ENCODE assay signal across 38 cellular contexts in genomic region chr5:141906517-141906916, GRCh38. TPM values are rescaled to one million over a fixed set of nuclear protein-coding genes. Genes with fewer than 3 reads are reported as not detected.
DNase-seq lines count a peak whose midpoint lies in the region; ATAC-seq, FAIRE-seq and TF ChIP-seq lines count a peak whose summit lies in the region.
"Had no signal": no experiment of that assay in that cellular context is flagged by ENCODE, and none has a peak within 500 bp of the region (broad histone marks: within the 10 kb centered on the region; RNA-seq: fewer than 3 reads in every experiment).

No MANE protein-coding gene starts in this region.

- H3K9me1 ChIP-seq in K562 (ENCODE audit: control insufficient read depth, insufficient read depth, low read length), result no peaks in the 10 kb centered on the region

- H3K27ac Mint-ChIP-seq in T-helper 17 cell (no peak overlapping the region), glutamatergic neuron (ENCODE audit: unreplicated experiment) (no peak overlapping the region)
- H3K27ac Mint-ChIP-seq: B cell; CD4-positive, alpha-beta memory T cell; CD4-positive, alpha-beta T cell; CD4-positive, CD25-positive, alpha-beta regulatory T cell; CD8-positive, alpha-beta memory T cell; CD8-positive, alpha-beta T cell had no signal

- H3K36me3 Mint-ChIP-seq in T-helper 17 cell (ENCODE audit: low read depth), result peaks cover 2% of the 10 kb centered on the region
- H3K36me3 Mint-ChIP-seq in glutamatergic neuron (ENCODE audit: unreplicated experiment), result no peaks in the 10 kb centered on the region
- H3K36me3 Mint-ChIP-seq: CD14-positive monocyte; CD4-positive, alpha-beta memory T cell; CD4-positive, CD25-positive, alpha-beta regulatory T cell; CD8-positive, alpha-beta T cell had no signal

- in situ Hi-C loops in K562 (cut with MboI), result no loop called here

- peaks cover 3% of the 10 kb centered on the region for H3K9me3 Mint-ChIP-seq in glutamatergic neuron (ENCODE audit: unreplicated experiment)
- H3K9me3 Mint-ChIP-seq: CD4-positive, alpha-beta T cell; CD8-positive, alpha-beta memory T cell; CD8-positive, alpha-beta T cell had no signal

- 33% methylated on average over 1 of the region's 1 CpG for WGBS in K562 (ENCODE audit: insufficient coverage, low coverage, missing lambda C conversion rate)

- H3K27me3 Mint-ChIP-seq in T-helper 17 cell (peaks cover 18% of the 10 kb centered on the region), glutamatergic neuron (ENCODE audit: unreplicated experiment) (no peaks in the 10 kb centered on the region)

- CTCF ChIA-PET in HEK293 (lab: Yijun Ruan, JAX), result interaction anchor here (0.7 to 2.6 kb wide), 5 partner anchors 9 to 681 kb away, joined by 3 to 7 read pairs (median 3); no protein-coding TSS in a partner anchor
- CTCF ChIA-PET in K562 (lab: Yijun Ruan, JAX; ENCODE audit: low intra/inter-chr PET ratio), result no interaction called here

- H3K36me3 ChIP-seq in HEK293 (ENCODE audit: control insufficient read depth in 2 of 2, insufficient read depth in 1 of 2, low read length in 2 of 2), result no peaks in the 10 kb centered on the region
- no peaks in the 10 kb centered on the region for H3K36me3 ChIP-seq in K562 (ENCODE audit: control insufficient read depth, insufficient read depth, low read length)
- no peaks in the 10 kb centered on the region for H3K36me3 ChIP-seq in vagina
- H3K36me3 ChIP-seq: BE2C; BLaER1; BLaER1 treated with 17β-estradiol and CSF1 and Interleukin-3, amounts not matched to agents 10 nM and 100 nM had no signal

- FAIRE-seq in K562 (lab: Jason Lieb, UNC), result no peak
- FAIRE-seq: A204.1, A549, D721Med had no signal

- TF ChIP-seq POLR2A in K562 (conservative IDR thresholded peaks at IDR 0.05), result no peak
- no peak for TF ChIP-seq POLR2A in vagina (IDR thresholded peaks at IDR 0.05)

- H3K4me2 ChIP-seq in K562 (ENCODE audit: insufficient read depth, low read length), result peak overlapping the region; percentile 25; the same call in 1 of the 2 replicates
- H3K4me2 ChIP-seq: A549, BLaER1 had no signal

- H3K4me3 ChIP-seq in HEK293 (ENCODE audit: low read depth, low read length) (no peak overlapping the region), K562 (no peak overlapping the region), vagina (no peak overlapping the region)
- H3K4me3 ChIP-seq: A549; BLaER1; BLaER1 treated with 17β-estradiol and CSF1 and Interleukin-3, amounts not matched to agents 10 nM and 100 nM had no signal

- no peaks in the 10 kb centered on the region for H3K79me2 ChIP-seq in K562 (ENCODE audit: control insufficient read depth, insufficient read depth, low read length)

- no TSS peak for BruUV-seq in K562 (replicated peaks; lab: Mats Ljungman, UMichigan)

- H3K27ac ChIP-seq in HEK293 (ENCODE audit: extremely low read depth, low read depth, low read length) (no peak overlapping the region), K562 (ENCODE audit: extremely low read depth, low read depth, low read length) (no peak overlapping the region), vagina (no peak overlapping the region)
- H3K27ac ChIP-seq: 22Rv1; A549; BLaER1; BLaER1 treated with 17β-estradiol and CSF1 and Interleukin-3, amounts not matched to agents 10 nM and 100 nM; C4-2B had no signal

- no peaks in the 10 kb centered on the region for H3K9me3 ChIP-seq in HEK293 (ENCODE audit: control insufficient read depth, insufficient read depth, low read depth, low read length)
- no peaks in the 10 kb centered on the region for H3K9me3 ChIP-seq in T-helper 17 cell (ENCODE audit: control insufficient read depth, low read length, poor library complexity, severe bottlenecking)
- H3K9me3 ChIP-seq in K562 (replicated peaks; ENCODE audit: control insufficient read depth, insufficient read depth, low read depth, low read length), result no peaks in the 10 kb centered on the region
- H3K9me3 ChIP-seq in vagina, result no peaks in the 10 kb centered on the region
- H3K9me3 ChIP-seq: BE2C had no signal

- DNase-seq in T-helper 17 cell (no peak), K562 (ENCODE audit: extremely low read depth in 1 of 4, low spot score in 3 of 4) (no peak), glutamatergic neuron (no peak), NCI-H146 (lab: John Stamatoyannopoulos, UW) (no peak), vagina (ENCODE audit: extremely low spot score in 2 of 2) (no peak)
- DNase-seq: 8988T; ACHN; AML-193; BE2C; C1 segment of cervical spinal cord; Caco-2; Calu3; CD4-positive, alpha-beta memory T cell; CD4-positive, alpha-beta T cell; CD4-positive, CD25-positive, alpha-beta regulatory T cell; CD8-positive, alpha-beta memory T cell; CD8-positive, alpha-beta T cell; COR-L47; DMS 273 treated with DMSO at 0.1 percent for 48 hours; DMS153; DMS53; DMS79; DMS79 treated with DMSO at 0.1 percent for 48 hours; DND-41; EL had no signal

- TF ChIP-seq EP300 in K562 (IDR thresholded peaks at IDR 0.05; ENCODE audit: low read length), result no peak

- POLR2A ChIA-PET in HEK293 (lab: Yijun Ruan, JAX), result interaction anchor here (0.9 to 1.0 kb wide), 2 partner anchors 9 to 17 kb away, joined by 3 to 4 read pairs; partner anchors contain the start of gene DELE1
- POLR2A ChIA-PET in K562 (lab: Yijun Ruan, JAX), result interaction anchor here (0.6 to 1.5 kb wide), 5 partner anchors 10 to 17 kb away, joined by 3 to 5 read pairs (median 4); partner anchors contain the start of gene DELE1

- intact Hi-C loops in K562 (cut with micrococcal nuclease), result no loop called here
- intact Hi-C loops in vagina (cut with DNase I), result no loop called here

- no peak overlapping the region for H2AFZ ChIP-seq in K562 (ENCODE audit: low read depth, low read length)

- ATAC-seq in T-helper 17 cell, result no peak
- no peak for ATAC-seq in K562
- ATAC-seq: A549; CD8-positive, alpha-beta T cell had no signal

- H4K20me1 ChIP-seq in K562 (replicated peaks; ENCODE audit: control insufficient read depth, insufficient read depth, low read length), result no peaks in the 10 kb centered on the region
- H4K20me1 ChIP-seq: BLaER1; BLaER1 treated with 17β-estradiol and CSF1 and Interleukin-3, amounts not matched to agents 10 nM and 100 nM had no signal

- TF ChIP-seq CTCF in HEK293 (tag by site-specific recombination; IDR thresholded peaks at IDR 0.05), result no peak
- TF ChIP-seq CTCF in K562 (IDR thresholded peaks at IDR 0.05 in 2 of 3, conservative IDR thresholded peaks at IDR 0.05 in 1 of 3; ENCODE audit: insufficient read depth in 2 of 3, low read depth in 1 of 3, low read length in 3 of 3), result no peak
- no peak for TF ChIP-seq CTCF in glutamatergic neuron (IDR thresholded peaks at IDR 0.05; ENCODE audit: partially characterized antibody, unreplicated experiment)
- no peak for TF ChIP-seq CTCF in vagina (IDR thresholded peaks at IDR 0.05)

- peaks cover 2% of the 10 kb centered on the region; the same call in 1 of the 2 replicates for H3K4me1 ChIP-seq in HEK293 (ENCODE audit: control insufficient read depth, insufficient read depth, low read length)
- H3K4me1 ChIP-seq in K562 (replicated peaks in 1 of 2; ENCODE audit: control insufficient read depth in 2 of 2, insufficient read depth in 2 of 2, low read length in 2 of 2), result peaks cover 15 to 18% of the 10 kb centered on the region in 2 experiments
- H3K4me1 ChIP-seq in vagina, result no peaks in the 10 kb centered on the region
- H3K4me1 ChIP-seq: A549, BLaER1, Caco-2 had no signal

- no peak overlapping the region for H3K9ac ChIP-seq in K562 (ENCODE audit: insufficient read depth in 1 of 2, low read depth in 2 of 2, low read length in 2 of 2)
- H3K9ac ChIP-seq: BLaER1; BLaER1 treated with 17β-estradiol and CSF1 and Interleukin-3, amounts not matched to agents 10 nM and 100 nM had no signal

- no peaks in the 10 kb centered on the region for H3K27me3 ChIP-seq in K562 (ENCODE audit: control insufficient read depth in 2 of 2, insufficient read depth in 2 of 2, low read length in 2 of 2)
- H3K27me3 ChIP-seq in vagina, result no peaks in the 10 kb centered on the region
- H3K27me3 ChIP-seq: BE2C; BLaER1; BLaER1 treated with 17β-estradiol and CSF1 and Interleukin-3, amounts not matched to agents 10 nM and 100 nM had no signal

- peak overlapping the region; percentile 4 for H3K4me3 Mint-ChIP-seq in T-helper 17 cell
- H3K4me3 Mint-ChIP-seq in glutamatergic neuron (ENCODE audit: unreplicated experiment), result no peak overlapping the region
- H3K4me3 Mint-ChIP-seq: B cell; CD14-positive monocyte; CD4-positive, alpha-beta memory T cell; CD4-positive, alpha-beta T cell; CD4-positive, CD25-positive, alpha-beta regulatory T cell; CD8-positive, alpha-beta memory T cell; CD8-positive, alpha-beta T cell had no signal

- H3K4me1 Mint-ChIP-seq in T-helper 17 cell (no peaks in the 10 kb centered on the region), glutamatergic neuron (ENCODE audit: low read depth, unreplicated experiment) (no peaks in the 10 kb centered on the region)
- H3K4me1 Mint-ChIP-seq: B cell; CD4-positive, alpha-beta memory T cell; CD4-positive, CD25-positive, alpha-beta regulatory T cell; CD8-positive, alpha-beta memory T cell had no signal

- TF ChIP-seq RAD21 in K562 (CRISPR knock-in tag; conservative IDR thresholded peaks at IDR 0.05 in 1 of 2, IDR thresholded peaks at IDR 0.05 in 1 of 2), result no peak

RNA-seq across cellular contexts. Expression of gene DELE1, which starts 17.2 kb away (rescaled TPM):
- 10 to 100 TPM; 76.6 to 86.7 TPM for total RNA-seq in T-helper 17 cell
- total RNA-seq in K562 (2011; cell fraction: chromatin; rRNA removed; ENCODE audit: low replicate concordance), result 104 and 158 TPM in 2 replicates
- 66.7 and 84.5 TPM in 2 replicates for total RNA-seq in K562 (2011; cell fraction: nucleolus; rRNA removed)
- total RNA-seq in K562 (2011; cell fraction: nucleoplasm; rRNA removed), result 76.9 and 103 TPM in 2 replicates
- total RNA-seq in K562 (2014; rRNA removed), result 48.5 and 49.8 TPM in 2 replicates
- total RNA-seq in K562 (2014; rRNA removed; fragmentation: Illumina TruSeq; extraction: Trizol), result 29.2 and 34.0 TPM in 2 replicates
- total RNA-seq in K562 (2015; rRNA removed; fragmentation: Illumina TruSeq; extraction: Trizol), result 42.6 and 51.5 TPM in 2 replicates
- 64.7 and 68.8 TPM in 2 replicates for total RNA-seq in K562 (2021)
- 73.0 and 100.0 TPM in 2 replicates for polyA plus RNA-seq in K562 (2011; rRNA removed)
- polyA plus RNA-seq in K562 (2011; cell fraction: cytosol; rRNA removed), result 72.9 and 97.6 TPM in 2 replicates
- 309 and 379 TPM in 2 replicates for polyA plus RNA-seq in K562 (2011; cell fraction: nucleus; rRNA removed)
- 49.1 and 105 TPM in 2 replicates for polyA plus RNA-seq in K562 (2012)
- 62.7 and 65.1 TPM in 2 replicates for polyA plus RNA-seq in K562 (2014; fragmentation: Illumina TruSeq; extraction: Trizol)
- 10 to 100 TPM; 16.6 to 37.6 TPM for polyA plus RNA-seq in K562 (2014; fragmentation: Nextera tagmentation; extraction: Ambion mirVana)
- 66.3 and 74.4 TPM in 2 replicates for polyA plus RNA-seq in K562 (2014; rRNA removed)
- 30.3 and 39.6 TPM in 2 replicates for polyA minus RNA-seq in K562 (2011; rRNA and poly(A)+ RNA removed)
- 32.1 and 33.3 TPM in 2 replicates for polyA minus RNA-seq in K562 (2011; cell fraction: cytosol; rRNA and poly(A)+ RNA removed)
- 47.8 and 79.8 TPM in 2 replicates for polyA minus RNA-seq in K562 (2011; cell fraction: nucleus; rRNA and poly(A)+ RNA removed)
- total RNA-seq in glutamatergic neuron (ENCODE audit: unreplicated experiment), result 108 TPM
- total RNA-seq in vagina, result 79.1 TPM

RNA-seq across cellular contexts. Expression of gene PCDH1, which starts 28.3 kb away (rescaled TPM):
- total RNA-seq in T-helper 17 cell (under 1 TPM; 0.57 to 0.87 TPM), K562 (2014; rRNA removed) (3.3 and 3.6 TPM in 2 replicates), K562 (2014; rRNA removed; fragmentation: Illumina TruSeq; extraction: Trizol) (0.77 and 1.1 TPM in 2 replicates), K562 (2015; rRNA removed; fragmentation: Illumina TruSeq; extraction: Trizol) (0.80 and 1.1 TPM in 2 replicates), K562 (2021) (3.2 and 3.6 TPM in 2 replicates), glutamatergic neuron (ENCODE audit: unreplicated experiment) (7.9 TPM), vagina (38.8 TPM)
- total RNA-seq in K562 (2011; cell fraction: chromatin; rRNA removed; ENCODE audit: low replicate concordance), result 3.9 and 10.2 TPM in 2 replicates
- 12.1 and 13.5 TPM in 2 replicates for total RNA-seq in K562 (2011; cell fraction: nucleolus; rRNA removed)
- total RNA-seq in K562 (2011; cell fraction: nucleoplasm; rRNA removed), result 6.8 and 8.7 TPM in 2 replicates
- polyA plus RNA-seq in K562 (2011; rRNA removed) (1.1 and 2.3 TPM in 2 replicates), K562 (2014; fragmentation: Illumina TruSeq; extraction: Trizol) (2.2 and 2.3 TPM in 2 replicates), K562 (2014; fragmentation: Nextera tagmentation; extraction: Ambion mirVana) (under 1 TPM in 1 of 2 experiments, not detected in 1; 0.11 TPM), K562 (2014; rRNA removed) (1.4 and 1.6 TPM in 2 replicates)
- polyA plus RNA-seq in K562 (2011; cell fraction: cytosol; rRNA removed), result 1.9 and 4.1 TPM in 2 replicates
- polyA plus RNA-seq in K562 (2011; cell fraction: nucleus; rRNA removed), result 0.95 and 3.6 TPM in 2 replicates
- polyA plus RNA-seq in K562 (2012), result 1.5 and 1.6 TPM in 2 replicates
- 2.4 and 11.1 TPM in 2 replicates for polyA minus RNA-seq in K562 (2011; rRNA and poly(A)+ RNA removed)
- polyA minus RNA-seq in K562 (2011; cell fraction: cytosol; rRNA and poly(A)+ RNA removed), result 2.3 and 6.8 TPM in 2 replicates
- 1.6 and 2.2 TPM in 2 replicates for polyA minus RNA-seq in K562 (2011; cell fraction: nucleus; rRNA and poly(A)+ RNA removed)
- total RNA-seq: B cell; CD4-positive, alpha-beta memory T cell; CD8-positive, alpha-beta memory T cell had no signal
- polyA plus RNA-seq: CD14-positive monocyte; CD4-positive, alpha-beta memory T cell had no signal

RNA-seq across cellular contexts. Expression of gene PCDH12, which starts 51.5 kb away (rescaled TPM):
- total RNA-seq in T-helper 17 cell, result under 1 TPM; 0.05 to 0.15 TPM
- not detected in 2 replicates for total RNA-seq in K562 (2011; cell fraction: chromatin; rRNA removed; ENCODE audit: low replicate concordance)
- under 0.01 TPM in 1 of 2 replicates, not detected in the other for total RNA-seq in K562 (2011; cell fraction: nucleolus; rRNA removed)
- total RNA-seq in K562 (2011; cell fraction: nucleoplasm; rRNA removed), result not detected in 2 replicates
- total RNA-seq in K562 (2014; rRNA removed), result 0.04 TPM in 1 of 2 replicates, not detected in the other
- total RNA-seq in K562 (2014; rRNA removed; fragmentation: Illumina TruSeq; extraction: Trizol), result 0.03 TPM in 1 of 2 replicates, not detected in the other
- not detected in 2 replicates for total RNA-seq in K562 (2015; rRNA removed; fragmentation: Illumina TruSeq; extraction: Trizol)
- 0.04 TPM in 1 of 2 replicates, not detected in the other for total RNA-seq in K562 (2021)
- polyA plus RNA-seq in K562 (2011; rRNA removed), result not detected in 2 replicates
- polyA plus RNA-seq in K562 (2011; cell fraction: cytosol; rRNA removed), result under 0.01 TPM in 1 of 2 replicates, not detected in the other
- polyA plus RNA-seq in K562 (2011; cell fraction: nucleus; rRNA removed), result not detected in 2 replicates
- 0.03 and 0.79 TPM in 2 replicates for polyA plus RNA-seq in K562 (2012)
- 0.01 and 0.03 TPM in 2 replicates for polyA plus RNA-seq in K562 (2014; fragmentation: Illumina TruSeq; extraction: Trizol)
- under 1 TPM; 0.01 TPM for polyA plus RNA-seq in K562 (2014; fragmentation: Nextera tagmentation; extraction: Ambion mirVana)
- polyA plus RNA-seq in K562 (2014; rRNA removed), result 0.01 TPM in 1 of 2 replicates, not detected in the other
- polyA minus RNA-seq in K562 (2011; rRNA and poly(A)+ RNA removed), result not detected in 2 replicates
- polyA minus RNA-seq in K562 (2011; cell fraction: cytosol; rRNA and poly(A)+ RNA removed), result not detected in 2 replicates
- not detected in 2 replicates for polyA minus RNA-seq in K562 (2011; cell fraction: nucleus; rRNA and poly(A)+ RNA removed)
- total RNA-seq in glutamatergic neuron (ENCODE audit: unreplicated experiment), result 1.7 TPM
- 3.2 TPM for total RNA-seq in vagina
- total RNA-seq: A172; B cell; Caco-2; Calu3; CD4-positive, alpha-beta memory T cell; CD4-positive, alpha-beta T cell; CD4-positive, CD25-positive, alpha-beta regulatory T cell; CD8-positive, alpha-beta T cell; Daoy had no signal
- polyA plus RNA-seq: A549, AG04450 had no signal
